1 cellular context compared by ENCODE assay signal in genomic region chr20:47274449-47275108, GRCh38.
TF ChIP-seq lines count a peak whose summit lies in the region.

No MANE protein-coding gene starts in this region.

TF ChIP-seq in GM23338, 12 proteins besides CTCF, POLR2A, EP300 and RAD21 (continued from another document):
- TF ChIP-seq STAT1 (IDR thresholded peaks at IDR 0.05; ENCODE audit: unreplicated experiment), result no peak
